In genomic region chr11:47494996-47495855, GRCh38 we compare ENCODE assay signal across 19 cellular contexts. TPM values are rescaled to one million over a fixed set of nuclear protein-coding genes. Genes with fewer than 3 reads are reported as not detected.
DNase-seq lines count a peak whose midpoint lies in the region; ATAC-seq, FAIRE-seq and TF ChIP-seq lines count a peak whose summit lies in the region.
"Had no signal": no experiment of that assay in that cellular context is flagged by ENCODE, and none has a peak within 500 bp of the region (broad histone marks: within the 10 kb centered on the region; RNA-seq: fewer than 3 reads in every experiment).

No MANE protein-coding gene starts in this region.

- peaks cover 27% of the 10 kb centered on the region for H4K20me1 ChIP-seq in HepG2 (ENCODE audit: insufficient read depth, low read length)

- peak in 1 of 2 donors; percentile 18 for TF ChIP-seq RAD21 in liver (IDR thresholded peaks at IDR 0.05)
- no peak for TF ChIP-seq RAD21 in HepG2 (CRISPR knock-in tag; IDR thresholded peaks at IDR 0.05)

- POLR2A ChIA-PET in HepG2 (lab: Yijun Ruan, JAX), result no interaction called here

- in situ Hi-C loops in HepG2 (cut with HindIII; ENCODE audit: extremely low pct_ligation_motif_present, low pct_unique_long_range_greater_than_20kb), result no loop called here

- H3K4me2 ChIP-seq in HepG2 (ENCODE audit: low read depth, low read length), result no peak overlapping the region
- H3K4me2 ChIP-seq: A549 had no signal

- peaks cover 10 to 50% (median 46%) of the 10 kb centered on the region in 4 donors for H3K4me1 ChIP-seq in liver (ENCODE audit: control insufficient read depth in 4 of 4, insufficient read depth in 4 of 4, low read length in 3 of 4)
- H3K4me1 ChIP-seq in HepG2 (ENCODE audit: insufficient read depth, low read length), result peaks cover 25% of the 10 kb centered on the region
- H3K4me1 ChIP-seq in adipocyte (ENCODE audit: control insufficient read depth, insufficient read depth, low read length), result peaks cover 48% of the 10 kb centered on the region
- H3K4me1 ChIP-seq in iPS-18a (ENCODE audit: control insufficient read depth, low read depth, low read length), result peaks cover 19% of the 10 kb centered on the region
- peaks cover 61% of the 10 kb centered on the region for H3K4me1 ChIP-seq in vagina
- H3K4me1 ChIP-seq in heart right ventricle, result peaks cover 11 to 72% (median 55%) of the 10 kb centered on the region in 9 donors

- CTCF ChIA-PET in HepG2 (lab: Yijun Ruan, JAX; ENCODE audit: low intra/inter-chr PET ratio, low total read pairs), result no interaction called here

- TF ChIP-seq POLR2A in HepG2 (IDR thresholded peaks at IDR 0.05; ENCODE audit: insufficient read depth in 1 of 2, low read depth in 2 of 2, low read length in 2 of 2) (no peak), vagina (IDR thresholded peaks at IDR 0.05) (no peak)

- no peak overlapping the region for H3K4me3 ChIP-seq in liver (ENCODE audit: low read depth in 1 of 3, low read length in 3 of 3)
- no peak overlapping the region for H3K4me3 ChIP-seq in HepG2 (replicated peaks in 1 of 3; ENCODE audit: insufficient read depth in 1 of 3, low read depth in 2 of 3, low read length in 3 of 3)
- H3K4me3 ChIP-seq in adipocyte (ENCODE audit: low read length), result peak overlapping the region; percentile 17
- no peak overlapping the region for H3K4me3 ChIP-seq in iPS-18a (ENCODE audit: low read length)
- no peak overlapping the region for H3K4me3 ChIP-seq in vagina
- H3K4me3 ChIP-seq in heart right ventricle, result no peak overlapping the region
- H3K4me3 ChIP-seq: A549, gastroesophageal sphincter had no signal

- BruUV-seq in HepG2 (replicated peaks; lab: Mats Ljungman, UMichigan), result no TSS peak

- TF ChIP-seq EP300 in HepG2 (IDR thresholded peaks at IDR 0.05; ENCODE audit: low read depth in 2 of 2, low read length in 2 of 2) (no peak), HepG2 (CRISPR knock-in tag; IDR thresholded peaks at IDR 0.05; ENCODE audit: borderline replicate concordance) (no peak)

- no peak for FAIRE-seq in HepG2 (lab: Jason Lieb, UNC)
- FAIRE-seq: A549, G401.6 had no signal

- WGBS in liver, result 70% methylated on average over 4 of the region's 4 CpGs
- WGBS in HepG2 (ENCODE audit: low lambda C conversion rate), result 98% methylated on average over 4 of the region's 4 CpGs
- 70 to 74% methylated on average over 4 of the region's 4 CpGs for WGBS in heart right ventricle, 2 donors

- no peaks in the 10 kb centered on the region for H3K9me3 ChIP-seq in liver (ENCODE audit: control insufficient read depth in 4 of 4, low read length in 3 of 4)
- H3K9me3 ChIP-seq in HepG2 (ENCODE audit: low read length), result no peaks in the 10 kb centered on the region
- H3K9me3 ChIP-seq in adipocyte (ENCODE audit: control insufficient read depth, low read length), result no peaks in the 10 kb centered on the region
- no peaks in the 10 kb centered on the region for H3K9me3 ChIP-seq in iPS-18a (ENCODE audit: control insufficient read depth, low read depth, low read length)
- H3K9me3 ChIP-seq in vagina, result no peaks in the 10 kb centered on the region
- H3K9me3 ChIP-seq in heart right ventricle, result no peaks in the 10 kb centered on the region
- H3K9me3 ChIP-seq: A549, gastroesophageal sphincter had no signal

- ATAC-seq in HepG2 (no peak), heart right ventricle (no peak), left cardiac atrium (no peak)
- ATAC-seq: A549, gastroesophageal sphincter had no signal

- H3K36me3 ChIP-seq in liver (ENCODE audit: control insufficient read depth in 4 of 4, insufficient read depth in 3 of 4, low read depth in 1 of 4, low read length in 3 of 4), result peaks cover 0 to 6% (median 3%) of the 10 kb centered on the region in 4 donors
- H3K36me3 ChIP-seq in HepG2 (replicated peaks in 1 of 2; ENCODE audit: control insufficient read depth in 1 of 2, insufficient read depth in 2 of 2, low read length in 2 of 2), result peaks cover 7 to 39% of the 10 kb centered on the region in 2 experiments
- peaks cover 29% of the 10 kb centered on the region for H3K36me3 ChIP-seq in adipocyte (ENCODE audit: control insufficient read depth, insufficient read depth, low read length, severe bottlenecking)
- H3K36me3 ChIP-seq in iPS-18a (ENCODE audit: control insufficient read depth, low read depth, low read length), result peaks cover 10% of the 10 kb centered on the region
- no peaks in the 10 kb centered on the region for H3K36me3 ChIP-seq in vagina
- H3K36me3 ChIP-seq in heart right ventricle, result peaks cover 0 to 62% (median 5%) of the 10 kb centered on the region in 9 donors
- H3K36me3 ChIP-seq: gastroesophageal sphincter had no signal

- no peak for TF ChIP-seq CTCF in liver (IDR thresholded peaks at IDR 0.05; ENCODE audit: low read depth, low read length, missing input control)
- no peak for TF ChIP-seq CTCF in HepG2 (CRISPR knock-in tag; IDR thresholded peaks at IDR 0.05)
- no peak for TF ChIP-seq CTCF in vagina (IDR thresholded peaks at IDR 0.05)
- TF ChIP-seq CTCF in heart right ventricle (IDR thresholded peaks at IDR 0.05), result no peak

- H3K27ac ChIP-seq in liver (ENCODE audit: low read depth in 1 of 2, low read length in 2 of 2) (no peak overlapping the region), HepG2 (ENCODE audit: extremely low read length, insufficient read depth, low read length) (no peak overlapping the region), iPS-18a (ENCODE audit: low read length) (peak overlapping the region; percentile 27), vagina (peak overlapping the region; percentile 20), heart right ventricle (no peak overlapping the region)

- H3K27me3 ChIP-seq in liver (ENCODE audit: control insufficient read depth in 4 of 4, insufficient read depth in 4 of 4, low read length in 3 of 4) (no peaks in the 10 kb centered on the region), HepG2 (ENCODE audit: control insufficient read depth in 1 of 2, insufficient read depth in 2 of 2, low read length in 2 of 2) (no peaks in the 10 kb centered on the region), adipocyte (replicated peaks; ENCODE audit: control insufficient read depth, insufficient read depth, low read length) (no peaks in the 10 kb centered on the region), iPS-18a (ENCODE audit: control insufficient read depth, insufficient read depth, low read length) (no peaks in the 10 kb centered on the region), vagina (no peaks in the 10 kb centered on the region), heart right ventricle (no peaks in the 10 kb centered on the region)
- H3K27me3 ChIP-seq: gastroesophageal sphincter had no signal

- no peak overlapping the region for H3K9ac ChIP-seq in liver (ENCODE audit: low read depth in 1 of 2, low read length in 2 of 2)
- H3K9ac ChIP-seq in HepG2 (ENCODE audit: insufficient read depth, low read depth, low read length), result no peak overlapping the region
- H3K9ac ChIP-seq in adipocyte (ENCODE audit: low read length), result peak overlapping the region; percentile 25
- H3K9ac ChIP-seq in iPS-18a (ENCODE audit: low read length), result no peak overlapping the region

- intact Hi-C loops in HepG2 (cut with micrococcal nuclease; ENCODE audit: unreplicated experiment), result no loop called here
- intact Hi-C loops in vagina (cut with DNase I), result no loop called here
- intact Hi-C loops in heart right ventricle (cut with DNase I), result loop anchor here in 3 of 10 donors (10.0 kb wide), 2 partner anchors 60 to 120 kb away; partner anchors contain the start of gene CELF1 (in 2 of the 3)
- intact Hi-C loops in left cardiac atrium (cut with DNase I), result no loop called here

- DNase-seq in HepG2 (ENCODE audit: low spot score) (no peak), adipocyte (ENCODE audit: low read depth) (peak; percentile 95), vagina (ENCODE audit: extremely low spot score in 2 of 2) (no peak), heart right ventricle (no peak), left cardiac atrium (no peak), NCI-H1092 treated with DMSO at 0.1 percent for 48 hours (lab: John Stamatoyannopoulos, UW) (no peak)
- DNase-seq: activated CD4-positive, alpha-beta T cell treated with anti-CD3 and anti-CD28 coated beads, Interleukin-2, amount 50 U/mL, for 48 hours; activated T-cell treated with anti-CD3 and anti-CD28 coated beads, Interleukin-2, amount 50 U/mL, for 24 hours; COR-L47; effector CD4-positive, alpha-beta T cell; MV-4-11; NCI-H2081 treated with DMSO at 0.1 percent for 48 hours; NCI-H526 treated with DMSO at 0.1 percent for 48 hours; nephron progenitor cell had no signal

- H3K79me2 ChIP-seq in HepG2 (ENCODE audit: insufficient read depth, low read length), result peaks cover 76% of the 10 kb centered on the region

- no peak overlapping the region for H2AFZ ChIP-seq in HepG2 (ENCODE audit: low read length)

RNA-seq across cellular contexts. Expression of gene RAPSN, which starts 46.3 kb away (rescaled TPM):
- under 1 TPM in 1 of 2 donors, not detected in 1; 0.59 TPM for total RNA-seq in liver
- polyA plus RNA-seq in liver, result under 1 TPM; 0.12 to 0.28 TPM
- total RNA-seq in HepG2 (2016; rRNA removed; fragmentation: Illumina TruSeq; extraction: Trizol), result 0.60 and 1.2 TPM in 2 replicates
- total RNA-seq in HepG2 (2016; cell fraction: cytosol; rRNA removed; fragmentation: Illumina TruSeq; extraction: Trizol; ENCODE audit: low read depth), result 0.91 and 1.4 TPM in 2 replicates
- 1.0 and 1.7 TPM in 2 replicates for total RNA-seq in HepG2 (2016; cell fraction: insoluble cytoplasmic fraction; rRNA removed; fragmentation: Illumina TruSeq; extraction: Trizol)
- total RNA-seq in HepG2 (2016; cell fraction: membrane; rRNA removed; fragmentation: Illumina TruSeq; extraction: Trizol), result 1.2 and 1.4 TPM in 2 replicates
- 0.72 and 1.2 TPM in 2 replicates for total RNA-seq in HepG2 (2016; cell fraction: nucleus; rRNA removed; fragmentation: Illumina TruSeq; extraction: Trizol)
- polyA plus RNA-seq in HepG2 (2011; rRNA removed), result 0.15 and 0.40 TPM in 2 replicates
- 0.13 and 0.14 TPM in 2 replicates for polyA plus RNA-seq in HepG2 (2011; cell fraction: cytosol; rRNA removed)
- 0.77 and 1.1 TPM in 2 replicates for polyA plus RNA-seq in HepG2 (2011; cell fraction: nucleus; rRNA removed)
- 0.79 and 0.80 TPM in 2 replicates for polyA plus RNA-seq in HepG2 (2012)
- 0.51 and 1.2 TPM in 2 replicates for polyA plus RNA-seq in HepG2 (2016; cell fraction: cytosol; fragmentation: Illumina TruSeq; extraction: Trizol; ENCODE audit: low read depth)
- 0.83 and 0.93 TPM in 2 replicates for polyA plus RNA-seq in HepG2 (2016; cell fraction: insoluble cytoplasmic fraction; fragmentation: Illumina TruSeq; extraction: Trizol; ENCODE audit: low read depth)
- polyA plus RNA-seq in HepG2 (2016; cell fraction: membrane; fragmentation: Illumina TruSeq; extraction: Trizol; ENCODE audit: low read depth), result 0.44 TPM in 1 of 2 replicates, not detected in the other
- polyA plus RNA-seq in HepG2 (2016; cell fraction: nucleus; fragmentation: Illumina TruSeq; extraction: Trizol; ENCODE audit: insufficient read depth, low read depth), result 2.3 and 3.6 TPM in 2 replicates
- 0.16 and 0.64 TPM in 2 replicates for polyA minus RNA-seq in HepG2 (2011; rRNA and poly(A)+ RNA removed; ENCODE audit: low replicate concordance)
- not detected in 2 replicates for polyA minus RNA-seq in HepG2 (2011; cell fraction: cytosol; rRNA and poly(A)+ RNA removed)
- 0.75 and 1.2 TPM in 2 replicates for polyA minus RNA-seq in HepG2 (2011; cell fraction: nucleus; rRNA and poly(A)+ RNA removed)
- not detected for total RNA-seq in vagina
- total RNA-seq in heart right ventricle, result 10 to 100 TPM in 1 of 10 donors, 1 to 10 TPM in 9; 2.9 to 10.2 (median 4.0) TPM
- polyA plus RNA-seq in heart right ventricle, result 1 to 10 TPM in 1 of 2 donors, under 1 TPM in 1; 0.33 to 6.2 TPM
- total RNA-seq in left cardiac atrium, result not detected

RNA-seq across cellular contexts. Expression of gene CELF1, which starts 57.7 kb away (rescaled TPM):
- total RNA-seq in liver (100 to 1,000 TPM in 1 of 2 donors, 10 to 100 TPM in 1; 66.7 to 139 TPM), HepG2 (2016; rRNA removed; fragmentation: Illumina TruSeq; extraction: Trizol) (80.1 and 93.4 TPM in 2 replicates), vagina (100 TPM), heart right ventricle (10 to 100 TPM; 68.3 to 97.0 (median 87.7) TPM), left cardiac atrium (10 to 100 TPM; 64.5 to 81.9 TPM)
- polyA plus RNA-seq in liver (10 to 100 TPM; 23.5 to 53.8 TPM), HepG2 (2011; rRNA removed) (69.0 and 70.4 TPM in 2 replicates), heart right ventricle (10 to 100 TPM; 24.4 to 35.8 TPM)
- 11.9 and 18.9 TPM in 2 replicates for total RNA-seq in HepG2 (2016; cell fraction: cytosol; rRNA removed; fragmentation: Illumina TruSeq; extraction: Trizol; ENCODE audit: low read depth)
- 79.6 and 87.8 TPM in 2 replicates for total RNA-seq in HepG2 (2016; cell fraction: insoluble cytoplasmic fraction; rRNA removed; fragmentation: Illumina TruSeq; extraction: Trizol)
- 21.9 and 25.0 TPM in 2 replicates for total RNA-seq in HepG2 (2016; cell fraction: membrane; rRNA removed; fragmentation: Illumina TruSeq; extraction: Trizol)
- 82.4 and 83.3 TPM in 2 replicates for total RNA-seq in HepG2 (2016; cell fraction: nucleus; rRNA removed; fragmentation: Illumina TruSeq; extraction: Trizol)
- polyA plus RNA-seq in HepG2 (2011; cell fraction: cytosol; rRNA removed), result 39.2 and 40.8 TPM in 2 replicates
- 119 and 122 TPM in 2 replicates for polyA plus RNA-seq in HepG2 (2011; cell fraction: nucleus; rRNA removed)
- 26.5 and 31.0 TPM in 2 replicates for polyA plus RNA-seq in HepG2 (2012)
- polyA plus RNA-seq in HepG2 (2016; cell fraction: cytosol; fragmentation: Illumina TruSeq; extraction: Trizol; ENCODE audit: low read depth), result 1.3 and 1.7 TPM in 2 replicates
- 45.5 and 54.9 TPM in 2 replicates for polyA plus RNA-seq in HepG2 (2016; cell fraction: insoluble cytoplasmic fraction; fragmentation: Illumina TruSeq; extraction: Trizol; ENCODE audit: low read depth)
- polyA plus RNA-seq in HepG2 (2016; cell fraction: membrane; fragmentation: Illumina TruSeq; extraction: Trizol; ENCODE audit: low read depth), result 4.2 and 6.0 TPM in 2 replicates
- 81.4 and 92.9 TPM in 2 replicates for polyA plus RNA-seq in HepG2 (2016; cell fraction: nucleus; fragmentation: Illumina TruSeq; extraction: Trizol; ENCODE audit: insufficient read depth, low read depth)
- 153 and 310 TPM in 2 replicates for polyA minus RNA-seq in HepG2 (2011; rRNA and poly(A)+ RNA removed; ENCODE audit: low replicate concordance)
- 51.3 and 63.1 TPM in 2 replicates for polyA minus RNA-seq in HepG2 (2011; cell fraction: cytosol; rRNA and poly(A)+ RNA removed)
- polyA minus RNA-seq in HepG2 (2011; cell fraction: nucleus; rRNA and poly(A)+ RNA removed), result 123 and 152 TPM in 2 replicates

Comparison
In these comparisons a context has a peak if more than half of its experiments do, and no peak if none do; other contexts are left out.
1. H3K27ac ChIP-seq: peak in iPS-18a (single experiment) and vagina (single experiment); none in liver (0 of 2), HepG2 (single experiment) and heart right ventricle (0 of 10).